In genomic region chr3:157066335-157067071, GRCh38 we compare ENCODE assay signal across 1 cellular context.
TF ChIP-seq lines count a peak whose summit lies in the region.

No MANE protein-coding gene starts in this region.

TF ChIP-seq in HepG2, 621 proteins besides CTCF, POLR2A, EP300 and RAD21 (continued from another document):
- TF ChIP-seq CBX1 (IDR thresholded peaks at IDR 0.05; ENCODE audit: low read depth), result no peak
- no peak for TF ChIP-seq CREBL2 (CRISPR knock-in tag; IDR thresholded peaks at IDR 0.05; ENCODE audit: borderline replicate concordance)
- TF ChIP-seq PRMT3 (CRISPR knock-in tag; IDR thresholded peaks at IDR 0.05; ENCODE audit: borderline replicate concordance, low read depth), result no peak
